13 cellular contexts compared by ENCODE assay signal in the genomic region with DNA sequence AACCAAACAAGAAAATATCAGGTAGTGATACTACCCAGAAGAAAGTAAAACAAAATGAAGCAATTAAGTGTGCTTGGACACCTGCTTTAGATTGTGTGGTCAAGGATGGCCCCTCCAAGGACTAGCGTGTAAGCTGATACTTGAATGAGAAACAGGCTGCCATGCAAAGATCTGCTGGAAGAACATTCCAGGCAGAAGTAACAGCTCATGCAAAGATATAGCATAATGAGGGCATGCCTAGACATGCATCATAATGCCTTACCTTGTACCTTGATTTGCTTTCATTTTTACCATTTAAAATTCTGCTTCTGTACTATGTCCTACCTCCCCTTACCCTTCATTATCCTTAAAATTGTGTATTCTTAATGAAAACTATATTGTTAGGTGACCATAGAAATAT.
A peak's percentile ranks its signal among the peaks of the same experiment; 100 is the strongest.
DNase-seq lines count a peak whose midpoint lies in the region; ATAC-seq, FAIRE-seq and TF ChIP-seq lines count a peak whose summit lies in the region.
"Had no signal": no experiment of that assay in that cellular context is flagged by ENCODE, and none has a peak within 500 bp of the region (broad histone marks: within the 10 kb centered on the region; RNA-seq: fewer than 3 reads in every experiment).

No MANE protein-coding gene starts in this region.

- ATAC-seq in HG03378 (IDR thresholded peaks at IDR 0.05; ENCODE audit: unreplicated experiment) (peak; percentile 54), HG03025 (IDR thresholded peaks at IDR 0.05; ENCODE audit: low FRiP score, unreplicated experiment) (no peak)
- ATAC-seq: activated CD4-positive, alpha-beta T cell treated with anti-CD3 and anti-CD28 coated beads for 36 hours; activated T-helper 17 cell treated with anti-CD3 and anti-CD28 coated beads, Interleukin-2, amount 50 U/mL, for 72 hours; psoas muscle had no signal

- no peak for TF ChIP-seq CTCF in SK-N-SH (IDR thresholded peaks at IDR 0.05)
- TF ChIP-seq CTCF in chondrocyte (IDR thresholded peaks at IDR 0.05): no peak
- TF ChIP-seq CTCF in D721Med (IDR thresholded peaks at IDR 0.05; ENCODE audit: insufficient read depth, missing control alignments): no peak

- WGBS in SK-N-SH (ENCODE audit: low lambda C conversion rate): 75% methylated on average over 1 of the region's 1 CpG

- no peaks in the 10 kb centered on the region for H3K27me3 ChIP-seq in SK-N-SH (ENCODE audit: insufficient read depth)

- TF ChIP-seq RAD21 in SK-N-SH (IDR thresholded peaks at IDR 0.05; ENCODE audit: low read length): no peak

- H3K27me3 Mint-ChIP-seq in chondrocyte (ENCODE audit: low read depth): no peaks in the 10 kb centered on the region
- H3K27me3 Mint-ChIP-seq: activated CD4-positive, alpha-beta T cell treated with anti-CD3 and anti-CD28 coated beads for 36 hours had no signal

- H3K9me3 Mint-ChIP-seq in chondrocyte (ENCODE audit: low read depth): peaks cover 7% of the 10 kb centered on the region
- H3K9me3 Mint-ChIP-seq: activated T-helper 17 cell treated with anti-CD3 and anti-CD28 coated beads, Interleukin-2, amount 50 U/mL, for 72 hours had no signal

- DNase-seq in DMS79 (lab: John Stamatoyannopoulos, UW) (peak; percentile 46), SK-N-SH (no peak), iris pigment epithelial cell (ENCODE audit: low read depth) (peak; percentile 64), chondrocyte (ENCODE audit: low spot score) (no peak), D721Med (ENCODE audit: insufficient read length, low spot score) (no peak), posterior cingulate gyrus (no peak)
- DNase-seq: activated CD4-positive, alpha-beta T cell treated with anti-CD3 and anti-CD28 coated beads for 36 hours; psoas muscle; stimulated activated CD4-positive, alpha-beta T cell treated with anti-CD3 and anti-CD28 coated beads, Interleukin-1b, Interleukin-23, amount 100 ng/mL, for 48 hours; SW 1271 had no signal

- H3K4me1 ChIP-seq in SK-N-SH (ENCODE audit: control insufficient read depth in 1 of 2, insufficient read depth in 2 of 2, low read depth in 1 of 2, low read length in 1 of 2): peaks cover 7 to 9% of the 10 kb centered on the region in 2 experiments; a peak in 3 of 4 replicates

- no peaks in the 10 kb centered on the region for H3K9me2 ChIP-seq in SK-N-SH

- no peaks in the 10 kb centered on the region for H3F3A ChIP-seq in SK-N-SH (replicated peaks; ENCODE audit: insufficient read depth)

- H3K4me1 Mint-ChIP-seq in chondrocyte (ENCODE audit: low read depth): peaks cover 12% of the 10 kb centered on the region
- H3K4me1 Mint-ChIP-seq: activated CD4-positive, alpha-beta T cell treated with anti-CD3 and anti-CD28 coated beads for 36 hours; activated T-helper 17 cell treated with anti-CD3 and anti-CD28 coated beads, Interleukin-2, amount 50 U/mL, for 72 hours had no signal

- POLR2A ChIA-PET in SK-N-SH (lab: Yijun Ruan, JAX): no interaction called here

- no peak overlapping the region for H3K4me2 ChIP-seq in SK-N-SH

- no peaks in the 10 kb centered on the region for H3K36me3 ChIP-seq in SK-N-SH (replicated peaks in 1 of 2; ENCODE audit: control insufficient read depth in 1 of 2, insufficient read depth in 2 of 2, low read length in 1 of 2)

- no peaks in the 10 kb centered on the region for H3K9me3 ChIP-seq in SK-N-SH
- H3K9me3 ChIP-seq: psoas muscle had no signal

- H3K4me3 ChIP-seq in SK-N-SH (ENCODE audit: low read depth in 2 of 2, low read length in 1 of 2): no peak overlapping the region
- H3K4me3 ChIP-seq: psoas muscle had no signal

- peak overlapping the region; percentile 53 for H2AFZ ChIP-seq in SK-N-SH (ENCODE audit: low read depth)

- intact Hi-C loops in posterior cingulate gyrus (cut with DNase I): no loop called here

- no peak for TF ChIP-seq EP300 in SK-N-SH (IDR thresholded peaks at IDR 0.05; ENCODE audit: borderline replicate concordance in 1 of 2, low read depth in 1 of 2, low read length in 1 of 2)

- CTCF ChIA-PET in SK-N-SH (lab: Yijun Ruan, JAX): no interaction called here

- H3K36me3 Mint-ChIP-seq in chondrocyte (ENCODE audit: low read depth): no peaks in the 10 kb centered on the region

- no peaks in the 10 kb centered on the region for H4K20me1 ChIP-seq in SK-N-SH (ENCODE audit: insufficient read depth)

- H3K79me2 ChIP-seq in SK-N-SH (ENCODE audit: insufficient read depth): no peaks in the 10 kb centered on the region

- H3K4me3 Mint-ChIP-seq in chondrocyte (ENCODE audit: unreplicated experiment): no peak overlapping the region
- H3K4me3 Mint-ChIP-seq: activated CD4-positive, alpha-beta T cell treated with anti-CD3 and anti-CD28 coated beads for 36 hours; activated T-helper 17 cell treated with anti-CD3 and anti-CD28 coated beads, Interleukin-2, amount 50 U/mL, for 72 hours had no signal

- no peak for FAIRE-seq in D721Med (lab: Jason Lieb, UNC)

- H3K27ac ChIP-seq in SK-N-SH (ENCODE audit: low read depth in 2 of 2, low read length in 1 of 2): peak overlapping the region in 1 of 2 experiments; percentile 72; a peak in 2 of 4 replicates
- H3K27ac ChIP-seq: psoas muscle had no signal

- H3K27ac Mint-ChIP-seq in chondrocyte (ENCODE audit: unreplicated experiment): no peak overlapping the region
- H3K27ac Mint-ChIP-seq: activated CD4-positive, alpha-beta T cell treated with anti-CD3 and anti-CD28 coated beads for 36 hours; activated T-helper 17 cell treated with anti-CD3 and anti-CD28 coated beads, Interleukin-2, amount 50 U/mL, for 72 hours had no signal

- H3K9ac ChIP-seq in SK-N-SH: no peak overlapping the region

TF ChIP-seq in SK-N-SH, 30 proteins besides CTCF, POLR2A, EP300 and RAD21:
- peak; percentile 66 for TF ChIP-seq MAX (IDR thresholded peaks at IDR 0.05; ENCODE audit: low read depth)
- no peak for TF ChIP-seq RXRA (IDR thresholded peaks at IDR 0.05; ENCODE audit: borderline replicate concordance, low read depth)
- no peak for TF ChIP-seq GATA2 (CRISPR knock-in tag; IDR thresholded peaks at IDR 0.05)
- TF ChIP-seq JUND (IDR thresholded peaks at IDR 0.05): no peak
- TF ChIP-seq FOXJ3 (CRISPR knock-in tag; IDR thresholded peaks at IDR 0.05): no peak
- TF ChIP-seq EZH2phosphoT487 (IDR thresholded peaks at IDR 0.05; ENCODE audit: borderline replicate concordance, low read depth): no peak

Comparison
In these comparisons a context has a peak if more than half of its experiments do, and no peak if none do; other contexts are left out.
1. DNase-seq: peak in DMS79 (single experiment) and iris pigment epithelial cell (single experiment); none in SK-N-SH (single experiment), chondrocyte (single experiment), D721Med (single experiment) and posterior cingulate gyrus (0 of 10).